Comparison of ENCODE assay signal across 8 cellular contexts in genomic region chr7:148983220-148984146, GRCh38. TPM values are rescaled to one million over a fixed set of nuclear protein-coding genes. Genes with fewer than 3 reads are reported as not detected.
DNase-seq lines count a peak whose midpoint lies in the region; ATAC-seq and TF ChIP-seq lines count a peak whose summit lies in the region.

No MANE protein-coding gene starts in this region.

- TF ChIP-seq CTCF in lower leg skin (IDR thresholded peaks at IDR 0.05), result no peak

- peak overlapping the region; percentile 44 for H3K4me3 ChIP-seq in lower leg skin (ENCODE audit: low read depth, poor library complexity, severe bottlenecking)

- peaks cover 40% of the 10 kb centered on the region for H3K4me1 Mint-ChIP-seq in dendritic cell treated with granulocyte-macrophage colony-stimulating factor and Interleukin-4, amounts not matched to agents 40 ng/mL and 50 ng/mL, for 4 days (ENCODE audit: low read depth)

- intact Hi-C loops in dendritic cell treated with granulocyte-macrophage colony-stimulating factor and Interleukin-4, amounts not matched to agents 40 ng/mL and 50 ng/mL, for 4 days (cut with micrococcal nuclease), result no loop called here
- intact Hi-C loops in lower leg skin (cut with DNase I; ENCODE audit: low total_unique reads), result no loop called here

- DNase-seq in AML-193 (lab: John Stamatoyannopoulos, UW) (peak; percentile 47 to 54), GM19240 (ENCODE audit: insufficient read length, low spot score) (peak; percentile 57), NCI-H524 treated with DMSO at 0.1 percent for 48 hours (lab: John Stamatoyannopoulos, UW) (peak; percentile 67), lower leg skin (ENCODE audit: low spot score in 2 of 2) (no peak)
- peak; percentile 79 for DNase-seq in activated CD4-positive, alpha-beta T cell treated with anti-CD3 and anti-CD28 coated beads, Interleukin-2, amount 50 U/mL, for 1 hour
- DNase-seq in stimulated activated CD4-positive, alpha-beta T cell treated with anti-CD3 and anti-CD28 coated beads, Interleukin-4, amount 100 ng/mL, for 48 hours (ENCODE audit: low read depth in 2 of 2), result peak; percentile 76 to 81

- H3K9me3 Mint-ChIP-seq in dendritic cell treated with granulocyte-macrophage colony-stimulating factor and Interleukin-4, amounts not matched to agents 40 ng/mL and 50 ng/mL, for 4 days, result no peaks in the 10 kb centered on the region

- H3K4me3 Mint-ChIP-seq in dendritic cell treated with granulocyte-macrophage colony-stimulating factor and Interleukin-4, amounts not matched to agents 40 ng/mL and 50 ng/mL, for 4 days, result peak overlapping the region; percentile 85

- peaks cover 31% of the 10 kb centered on the region for H3K27me3 Mint-ChIP-seq in dendritic cell treated with granulocyte-macrophage colony-stimulating factor and Interleukin-4, amounts not matched to agents 40 ng/mL and 50 ng/mL, for 4 days

- H3K27ac Mint-ChIP-seq in dendritic cell treated with granulocyte-macrophage colony-stimulating factor and Interleukin-4, amounts not matched to agents 40 ng/mL and 50 ng/mL, for 4 days, result peak overlapping the region; percentile 77

- no peak for TF ChIP-seq POLR2A in lower leg skin (IDR thresholded peaks at IDR 0.05)

- ATAC-seq in HG03457 (IDR thresholded peaks at IDR 0.05; ENCODE audit: unreplicated experiment), result peak; percentile 53

- WGBS in lower leg skin, 2 donors, result 1% methylated on average over 23 to 36 of the region's 36 CpGs

- H3K36me3 Mint-ChIP-seq in dendritic cell treated with granulocyte-macrophage colony-stimulating factor and Interleukin-4, amounts not matched to agents 40 ng/mL and 50 ng/mL, for 4 days (ENCODE audit: low read depth), result peaks cover 11% of the 10 kb centered on the region

RNA-seq across cellular contexts. Expression of gene PDIA4, which starts 44.8 kb away (rescaled TPM):
- total RNA-seq in lower leg skin, result 10 to 100 TPM; 35.9 to 55.9 (median 47.9) TPM

Comparison
In these comparisons a context has a peak if more than half of its experiments do, and no peak if none do; other contexts are left out.
1. DNase-seq: peak in AML-193 (2 of 2), GM19240 (single experiment), NCI-H524 treated with DMSO at 0.1 percent for 48 hours (single experiment), activated CD4-positive, alpha-beta T cell treated with anti-CD3 and anti-CD28 coated beads, Interleukin-2, amount 50 U/mL, for 1 hour (single experiment) and stimulated activated CD4-positive, alpha-beta T cell treated with anti-CD3 and anti-CD28 coated beads, Interleukin-4, amount 100 ng/mL, for 48 hours (2 of 2); none in lower leg skin (0 of 2).